8 cellular contexts compared by ENCODE assay signal in the genomic region with DNA sequence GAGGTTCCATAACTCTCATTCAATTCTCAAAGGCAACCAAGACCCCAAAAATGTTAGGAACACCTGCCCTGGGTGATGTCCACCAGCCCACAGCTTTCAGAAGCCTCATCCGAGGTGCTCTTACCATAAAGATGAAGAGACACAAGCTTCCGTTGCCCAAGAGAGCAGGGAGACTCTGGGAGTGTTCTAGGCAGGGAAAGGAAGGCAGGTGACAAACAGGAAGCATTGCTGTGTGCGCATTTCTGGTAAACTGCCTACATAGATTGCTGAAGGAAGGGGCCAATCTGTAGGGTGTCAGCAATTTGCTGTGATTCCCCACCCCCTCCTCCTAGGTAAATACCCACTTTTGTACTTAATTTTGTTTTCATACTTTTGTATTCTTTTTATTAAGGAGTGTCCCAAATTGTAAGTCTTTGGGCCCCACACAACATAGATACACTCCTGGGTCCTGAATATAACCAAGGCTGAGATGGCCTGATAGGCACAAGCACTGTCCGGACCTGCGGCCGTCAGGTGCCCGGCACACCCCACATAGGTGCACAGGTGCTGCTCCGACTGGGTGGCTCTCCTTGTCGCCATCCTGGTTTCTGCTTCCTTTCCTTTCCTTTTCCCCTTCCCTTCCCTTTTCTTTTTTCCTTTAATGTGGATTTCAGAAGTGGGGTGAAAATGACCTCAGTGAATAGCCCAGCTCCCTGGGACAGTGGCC. TPM values are rescaled to one million over a fixed set of nuclear protein-coding genes. Genes with fewer than 3 reads are reported as not detected.
DNase-seq lines count a peak whose midpoint lies in the region; ATAC-seq lines count a peak whose summit lies in the region.

No MANE protein-coding gene starts in this region.

- H3K27ac Mint-ChIP-seq in activated CD4-positive, alpha-beta memory T cell treated with anti-CD3 and anti-CD28 coated beads for 36 hours, result peak overlapping the region; percentile 98

- peak overlapping the region; percentile 82 for H3K4me3 Mint-ChIP-seq in activated CD4-positive, alpha-beta memory T cell treated with anti-CD3 and anti-CD28 coated beads for 36 hours

- H3K36me3 Mint-ChIP-seq in activated CD4-positive, alpha-beta memory T cell treated with anti-CD3 and anti-CD28 coated beads for 36 hours, result no peaks in the 10 kb centered on the region

- DNase-seq in activated CD4-positive, alpha-beta memory T cell treated with anti-CD3 and anti-CD28 coated beads for 36 hours, result peak; percentile 73
- DNase-seq in stimulated activated CD4-positive, alpha-beta T cell treated with anti-CD3 and anti-CD28 coated beads, Interleukin-1b, Interleukin-23, amount 100 ng/mL, for 48 hours, result peak; percentile 53
- no peak for DNase-seq in ecto neural progenitor cell (ENCODE audit: low spot score)
- DNase-seq in amygdala (lab: John Stamatoyannopoulos, UW), result no peak
- DNase-seq in SW480 (ENCODE audit: low spot score), result no peak
- no peak for DNase-seq in UCSD-AML1 (lab: John Stamatoyannopoulos, UW; ENCODE audit: unreplicated experiment)

- ATAC-seq in GM19324 (IDR thresholded peaks at IDR 0.05; ENCODE audit: low FRiP score, unreplicated experiment), result peak; percentile 25
- ATAC-seq in HG03045 (IDR thresholded peaks at IDR 0.05; ENCODE audit: unreplicated experiment), result peak; percentile 23

- intact Hi-C loops in activated CD4-positive, alpha-beta memory T cell treated with anti-CD3 and anti-CD28 coated beads for 36 hours (cut with micrococcal nuclease), result loop anchor here (1.0 to 5.0 kb wide), 12 partner anchors 8 to 509 kb away; partner anchors contain the start of genes ADD3 and SMC3

- POLR2A ChIA-PET in activated CD4-positive, alpha-beta memory T cell treated with anti-CD3 and anti-CD28 coated beads for 36 hours (lab: Charles Lee), result interaction anchor here (0.5 to 5.4 kb wide), 19 partner anchors 9 to 179 kb away, joined by 3 to 112 read pairs (median 4); partner anchors contain the start of gene DUSP5

- H3K9me3 Mint-ChIP-seq in activated CD4-positive, alpha-beta memory T cell treated with anti-CD3 and anti-CD28 coated beads for 36 hours, result no peaks in the 10 kb centered on the region

- CTCF ChIA-PET in activated CD4-positive, alpha-beta memory T cell treated with anti-CD3 and anti-CD28 coated beads for 36 hours (lab: Charles Lee), result interaction anchor here (0.7 to 5.0 kb wide), 17 partner anchors 8 to 209 kb away, joined by 3 to 221 read pairs (median 7); partner anchors contain the start of gene DUSP5

- peaks cover 72% of the 10 kb centered on the region for H3K4me1 Mint-ChIP-seq in activated CD4-positive, alpha-beta memory T cell treated with anti-CD3 and anti-CD28 coated beads for 36 hours (ENCODE audit: low read depth)

- H3K27me3 Mint-ChIP-seq in activated CD4-positive, alpha-beta memory T cell treated with anti-CD3 and anti-CD28 coated beads for 36 hours, result no peaks in the 10 kb centered on the region

RNA-seq across cellular contexts. Expression of gene SMNDC1, which starts 51.4 kb away (rescaled TPM):
- 10 to 100 TPM; 44.1 to 48.3 TPM for total RNA-seq in activated CD4-positive, alpha-beta memory T cell treated with anti-CD3 and anti-CD28 coated beads for 36 hours

Comparison
In these comparisons a context has a peak if more than half of its experiments do, and no peak if none do; other contexts are left out.
1. DNase-seq: peak in activated CD4-positive, alpha-beta memory T cell treated with anti-CD3 and anti-CD28 coated beads for 36 hours (single experiment) and stimulated activated CD4-positive, alpha-beta T cell treated with anti-CD3 and anti-CD28 coated beads, Interleukin-1b, Interleukin-23, amount 100 ng/mL, for 48 hours (single experiment); none in ecto neural progenitor cell (single experiment), amygdala (0 of 56), SW480 (single experiment) and UCSD-AML1 (single experiment).